18 cellular contexts compared by ENCODE assay signal in genomic region chr20:47498606-47499005, GRCh38. TPM values are rescaled to one million over a fixed set of nuclear protein-coding genes. Genes with fewer than 3 reads are reported as not detected.
DNase-seq lines count a peak whose midpoint lies in the region; ATAC-seq and TF ChIP-seq lines count a peak whose summit lies in the region.
"Had no signal": no experiment of that assay in that cellular context is flagged by ENCODE, and none has a peak within 500 bp of the region (broad histone marks: within the 10 kb centered on the region; RNA-seq: fewer than 3 reads in every experiment).

No MANE protein-coding gene starts in this region.

- H3K4me1 Mint-ChIP-seq in activated T-cell treated with anti-CD3 and anti-CD28 coated beads, Interleukin-2, amount 50 U/mL, for 72 hours (ENCODE audit: low read depth): peaks cover 68% of the 10 kb centered on the region
- peaks cover 46% of the 10 kb centered on the region for H3K4me1 Mint-ChIP-seq in stimulated activated memory B cell treated with anti-CD40 and anti-IgM and Interleukin-4, amounts not matched to agents 10 μg/mL and 1 μg/mL and 100 μg/mL, for 72 hours

- peak overlapping the region; percentile 64 to 79 for H3K4me3 Mint-ChIP-seq in activated T-cell treated with anti-CD3 and anti-CD28 coated beads, Interleukin-2, amount 50 U/mL, for 72 hours
- H3K4me3 Mint-ChIP-seq in stimulated activated memory B cell treated with anti-CD40 and anti-IgM and Interleukin-4, amounts not matched to agents 10 μg/mL and 1 μg/mL and 100 μg/mL, for 72 hours: peak overlapping the region; percentile 43

- H3K27me3 ChIP-seq in OCI-LY3 (ENCODE audit: low read depth, low read length): no peaks in the 10 kb centered on the region; the same call in 1 of the 2 replicates
- H3K27me3 ChIP-seq: gastroesophageal sphincter, right lobe of liver had no signal

- no peak for TF ChIP-seq CTCF in OCI-LY3 (IDR thresholded peaks at IDR 0.05; ENCODE audit: low read depth, low read length)

- H3K36me3 ChIP-seq in OCI-LY3 (replicated peaks; ENCODE audit: low read depth, low read length): peaks cover 9% of the 10 kb centered on the region
- H3K36me3 ChIP-seq: gastroesophageal sphincter, right lobe of liver had no signal

- peaks cover 8% of the 10 kb centered on the region for H4K20me1 ChIP-seq in OCI-LY3 (ENCODE audit: insufficient read depth, low read length)

- peak overlapping the region; percentile 34; the same call in 1 of the 2 replicates for H2AFZ ChIP-seq in OCI-LY3 (ENCODE audit: low read depth, low read length)
- H2AFZ ChIP-seq: parathyroid adenoma had no signal

- no peaks in the 10 kb centered on the region for H3K27me3 Mint-ChIP-seq in activated T-cell treated with anti-CD3 and anti-CD28 coated beads, Interleukin-2, amount 50 U/mL, for 72 hours (ENCODE audit: low read depth)
- H3K27me3 Mint-ChIP-seq in stimulated activated memory B cell treated with anti-CD40 and anti-IgM and Interleukin-4, amounts not matched to agents 10 μg/mL and 1 μg/mL and 100 μg/mL, for 72 hours: no peaks in the 10 kb centered on the region

- no peak for DNase-seq in activated T-cell treated with anti-CD3 and anti-CD28 coated beads, Interleukin-2, amount 50 U/mL, for 72 hours
- DNase-seq in activated T-cell treated with anti-CD3 and anti-CD28 coated beads, Interleukin-2, amount 50 U/mL, for 48 hours: no peak
- no peak for DNase-seq in activated naive CD4-positive, alpha-beta T cell treated with anti-CD3 and anti-CD28 coated beads, Interleukin-2, amount 50 U/mL, for 72 hours (ENCODE audit: low spot score in 2 of 2)
- DNase-seq in NCI-H146 (lab: John Stamatoyannopoulos, UW) (no peak), SIG-M5 treated with dmso at 0.1 percent for 504 hours (lab: John Stamatoyannopoulos, UW; ENCODE audit: unreplicated experiment) (no peak), cerebellum (ENCODE audit: low spot score) (no peak)
- DNase-seq: activated gamma-delta T cell; effector CD8-positive, alpha-beta T cell; islet precursor cell; NCI-H510A treated with DMSO at 0.1 percent for 48 hours; right lobe of liver had no signal

- no peak for ATAC-seq in activated T-cell treated with anti-CD3 and anti-CD28 coated beads, Interleukin-2, amount 50 U/mL, for 72 hours (replicated peaks in 1 of 2)
- peak in 1 of 2 donors; percentile 4 for ATAC-seq in activated naive CD4-positive, alpha-beta T cell treated with anti-CD3 and anti-CD28 coated beads, Interleukin-2, amount 50 U/mL, for 72 hours
- no peak for ATAC-seq in stimulated activated memory B cell treated with anti-CD40 and anti-IgM and Interleukin-4, amounts not matched to agents 10 μg/mL and 1 μg/mL and 100 μg/mL, for 72 hours
- ATAC-seq: gastroesophageal sphincter, right lobe of liver had no signal

- peak overlapping the region; percentile 30 for H3K27ac Mint-ChIP-seq in activated T-cell treated with anti-CD3 and anti-CD28 coated beads, Interleukin-2, amount 50 U/mL, for 72 hours
- H3K27ac Mint-ChIP-seq in activated naive CD4-positive, alpha-beta T cell treated with anti-CD3 and anti-CD28 coated beads, Interleukin-2, amount 50 U/mL, for 72 hours: peak overlapping the region; percentile 66 to 92
- peak overlapping the region; percentile 69 for H3K27ac Mint-ChIP-seq in stimulated activated memory B cell treated with anti-CD40 and anti-IgM and Interleukin-4, amounts not matched to agents 10 μg/mL and 1 μg/mL and 100 μg/mL, for 72 hours

- H3K9me3 ChIP-seq in OCI-LY3 (ENCODE audit: insufficient read depth, low read length): no peaks in the 10 kb centered on the region
- H3K9me3 ChIP-seq: gastroesophageal sphincter, right lobe of liver had no signal

- H3K9me3 Mint-ChIP-seq in activated T-cell treated with anti-CD3 and anti-CD28 coated beads, Interleukin-2, amount 50 U/mL, for 72 hours: peaks cover 2% of the 10 kb centered on the region in 2 donors
- peaks cover 3 to 4% of the 10 kb centered on the region in 2 donors for H3K9me3 Mint-ChIP-seq in activated naive CD4-positive, alpha-beta T cell treated with anti-CD3 and anti-CD28 coated beads, Interleukin-2, amount 50 U/mL, for 72 hours
- H3K9me3 Mint-ChIP-seq in stimulated activated memory B cell treated with anti-CD40 and anti-IgM and Interleukin-4, amounts not matched to agents 10 μg/mL and 1 μg/mL and 100 μg/mL, for 72 hours: no peaks in the 10 kb centered on the region

- H3K4me1 ChIP-seq in OCI-LY3 (ENCODE audit: low read length): peaks cover 44% of the 10 kb centered on the region

- peak overlapping the region; percentile 50 for H3K9ac ChIP-seq in OCI-LY3 (ENCODE audit: low read length)
- H3K9ac ChIP-seq: parathyroid adenoma had no signal

- H3K4me2 ChIP-seq in OCI-LY3 (ENCODE audit: low read length): peak overlapping the region; percentile 69

- H3K4me3 ChIP-seq in OCI-LY3 (ENCODE audit: low read length): peak overlapping the region; percentile 31
- H3K4me3 ChIP-seq: gastroesophageal sphincter, lung, right lobe of liver had no signal

- H3K79me2 ChIP-seq in OCI-LY3 (ENCODE audit: low read length): peaks cover 45% of the 10 kb centered on the region
- H3K79me2 ChIP-seq: parathyroid adenoma had no signal

- H3K36me3 Mint-ChIP-seq in activated T-cell treated with anti-CD3 and anti-CD28 coated beads, Interleukin-2, amount 50 U/mL, for 72 hours (ENCODE audit: insufficient read depth in 2 of 2): peaks cover 9 to 15% of the 10 kb centered on the region in 2 donors
- peaks cover 25 to 36% of the 10 kb centered on the region in 2 donors for H3K36me3 Mint-ChIP-seq in activated naive CD4-positive, alpha-beta T cell treated with anti-CD3 and anti-CD28 coated beads, Interleukin-2, amount 50 U/mL, for 72 hours
- H3K36me3 Mint-ChIP-seq in stimulated activated memory B cell treated with anti-CD40 and anti-IgM and Interleukin-4, amounts not matched to agents 10 μg/mL and 1 μg/mL and 100 μg/mL, for 72 hours: peaks cover 16% of the 10 kb centered on the region

- peak overlapping the region; percentile 78 for H3K27ac ChIP-seq in OCI-LY3 (ENCODE audit: low read length)
- H3K27ac ChIP-seq: C4-2B, gastroesophageal sphincter, HL-60, parathyroid adenoma, right lobe of liver had no signal

RNA-seq across cellular contexts. Expression of gene NCOA3, which starts 3.1 kb away (rescaled TPM):
- total RNA-seq in activated T-cell treated with anti-CD3 and anti-CD28 coated beads, Interleukin-2, amount 50 U/mL, for 72 hours: 100 to 1,000 TPM in 1 of 2 donors, 10 to 100 TPM in 1; 76.0 to 113 TPM
- total RNA-seq in activated naive CD4-positive, alpha-beta T cell treated with anti-CD3 and anti-CD28 coated beads, Interleukin-2, amount 50 U/mL, for 72 hours: 10 to 100 TPM; 81.6 to 92.6 TPM
- 26.0 TPM for total RNA-seq in cerebellum
